11 cellular contexts compared by ENCODE assay signal in genomic region chr11:114243461-114244372, GRCh38. TPM values are rescaled to one million over a fixed set of nuclear protein-coding genes. Genes with fewer than 3 reads are reported as not detected.
DNase-seq lines count a peak whose midpoint lies in the region; ATAC-seq and TF ChIP-seq lines count a peak whose summit lies in the region.
"Had no signal": no experiment of that assay in that cellular context is flagged by ENCODE, and none has a peak within 500 bp of the region (broad histone marks: within the 10 kb centered on the region; RNA-seq: fewer than 3 reads in every experiment).

No MANE protein-coding gene starts in this region.

- TF ChIP-seq CTCF in RWPE1 (conservative IDR thresholded peaks at IDR 0.05; ENCODE audit: low read depth): no peak

- ATAC-seq in left ventricle myocardium superior (peak; percentile 78), HG03442 (IDR thresholded peaks at IDR 0.05; ENCODE audit: unreplicated experiment) (no peak)
- ATAC-seq in activated T-helper 17 cell treated with anti-CD3 and anti-CD28 coated beads, Interleukin-2, amount 50 U/mL, for 72 hours (replicated peaks): no peak

- H3K27ac ChIP-seq in RWPE1 (peak overlapping the region; percentile 50), skeletal muscle tissue (ENCODE audit: low read depth, low read length) (peak overlapping the region; percentile 64)

- no peak overlapping the region for H3K4me3 ChIP-seq in skeletal muscle tissue (ENCODE audit: low read length in 3 of 3)

- POLR2A ChIA-PET in RWPE1 (lab: Yijun Ruan, JAX; ENCODE audit: low non-redundant PET): no interaction called here

- H3K27ac Mint-ChIP-seq in activated T-helper 17 cell treated with anti-CD3 and anti-CD28 coated beads, Interleukin-2, amount 50 U/mL, for 72 hours: no peak overlapping the region
- H3K27ac Mint-ChIP-seq: activated CD4-positive, alpha-beta T cell treated with anti-CD3 and anti-CD28 coated beads, Interleukin-2, amount 10 ng/mL, durations not matched to agents 24 days and 14 days had no signal

- no peaks in the 10 kb centered on the region for H3K9me3 ChIP-seq in skeletal muscle tissue (ENCODE audit: control insufficient read depth in 3 of 3, low read length in 3 of 3)

- H3K36me3 Mint-ChIP-seq in activated T-helper 17 cell treated with anti-CD3 and anti-CD28 coated beads, Interleukin-2, amount 50 U/mL, for 72 hours (ENCODE audit: low read depth): no peaks in the 10 kb centered on the region

- H3K9ac ChIP-seq in skeletal muscle tissue (ENCODE audit: low read depth in 1 of 3, low read length in 3 of 3): peak overlapping the region in 1 of 3 donors; percentile 57

- no peaks in the 10 kb centered on the region for H3K9me3 Mint-ChIP-seq in activated T-helper 17 cell treated with anti-CD3 and anti-CD28 coated beads, Interleukin-2, amount 50 U/mL, for 72 hours
- H3K9me3 Mint-ChIP-seq: activated CD4-positive, alpha-beta T cell treated with anti-CD3 and anti-CD28 coated beads, Interleukin-2, amount 10 ng/mL, durations not matched to agents 24 days and 14 days had no signal

- intact Hi-C loops in left ventricle myocardium superior (cut with micrococcal nuclease): no loop called here

- no peaks in the 10 kb centered on the region for H3K27me3 Mint-ChIP-seq in activated T-helper 17 cell treated with anti-CD3 and anti-CD28 coated beads, Interleukin-2, amount 50 U/mL, for 72 hours

- no peaks in the 10 kb centered on the region for H3K27me3 ChIP-seq in skeletal muscle tissue (ENCODE audit: control insufficient read depth in 3 of 3, insufficient read depth in 3 of 3, low read length in 3 of 3)

- CTCF ChIA-PET in RWPE1 (lab: Yijun Ruan, JAX): no interaction called here

- no peaks in the 10 kb centered on the region for H3K4me1 Mint-ChIP-seq in activated T-helper 17 cell treated with anti-CD3 and anti-CD28 coated beads, Interleukin-2, amount 50 U/mL, for 72 hours
- H3K4me1 Mint-ChIP-seq: activated CD4-positive, alpha-beta T cell treated with anti-CD3 and anti-CD28 coated beads, Interleukin-2, amount 10 ng/mL, durations not matched to agents 24 days and 14 days had no signal

- DNase-seq in DMS53 (lab: John Stamatoyannopoulos, UW): peak; percentile 8
- no peak for DNase-seq in DMS53 treated with DMSO at 0.1 percent for 48 hours (lab: John Stamatoyannopoulos, UW; ENCODE audit: unreplicated experiment)
- no peak for DNase-seq in RWPE1 (ENCODE audit: low spot score)
- DNase-seq in left ventricle myocardium superior: peak; percentile 73
- DNase-seq in mesenteric fat pad (ENCODE audit: low spot score): no peak
- DNase-seq: activated CD4-positive, alpha-beta T cell treated with anti-CD3 and anti-CD28 coated beads, Interleukin-2, amount 10 ng/mL, durations not matched to agents 24 days and 14 days; cortex of kidney; NK-92 treated with Interleukin-12 subunit alpha and Interleukin-12 subunit beta, amount 100 ng/mL, for 24 hours had no signal

- H3K36me3 ChIP-seq in skeletal muscle tissue (ENCODE audit: control insufficient read depth in 3 of 3, insufficient read depth in 3 of 3, low read length in 3 of 3): peaks cover 49 to 56% (median 53%) of the 10 kb centered on the region in 3 donors

- H3K4me3 Mint-ChIP-seq in activated T-helper 17 cell treated with anti-CD3 and anti-CD28 coated beads, Interleukin-2, amount 50 U/mL, for 72 hours: no peak overlapping the region
- H3K4me3 Mint-ChIP-seq: activated CD4-positive, alpha-beta T cell treated with anti-CD3 and anti-CD28 coated beads, Interleukin-2, amount 10 ng/mL, durations not matched to agents 24 days and 14 days had no signal

- H3K4me1 ChIP-seq in skeletal muscle tissue (ENCODE audit: control insufficient read depth in 3 of 3, insufficient read depth in 3 of 3, low read length in 3 of 3): peaks cover 27 to 62% (median 54%) of the 10 kb centered on the region in 3 donors

RNA-seq across cellular contexts. Expression of gene NNMT, which starts 52.5 kb away (rescaled TPM):
- total RNA-seq in left ventricle myocardium superior: 26.4 TPM
- 87.2 TPM for total RNA-seq in skeletal muscle tissue
- not detected for total RNA-seq in activated T-helper 17 cell treated with anti-CD3 and anti-CD28 coated beads, Interleukin-2, amount 50 U/mL, for 72 hours
- 1,405 TPM for total RNA-seq in mesenteric fat pad
- total RNA-seq: activated CD4-positive, alpha-beta T cell treated with anti-CD3 and anti-CD28 coated beads, Interleukin-2, amount 10 ng/mL, durations not matched to agents 24 days and 14 days had no signal

Comparison
In these comparisons a context has a peak if more than half of its experiments do, and no peak if none do; other contexts are left out.
1. DNase-seq: peak in DMS53 (single experiment) and left ventricle myocardium superior (single experiment); none in DMS53 treated with DMSO at 0.1 percent for 48 hours (single experiment), RWPE1 (single experiment) and mesenteric fat pad (single experiment).
2. RNA of gene NNMT, which starts 52.5 kb away (total RNA-seq): 1,405 TPM in mesenteric fat pad (single experiment), 87.2 TPM in skeletal muscle tissue (single experiment) and 26.4 TPM in left ventricle myocardium superior (single experiment); not detected in activated T-helper 17 cell treated with anti-CD3 and anti-CD28 coated beads, Interleukin-2, amount 50 U/mL, for 72 hours; every median in the first group is over 10 times any median in the second.